Comparison of ENCODE assay signal across 8 cellular contexts in the genomic region with DNA sequence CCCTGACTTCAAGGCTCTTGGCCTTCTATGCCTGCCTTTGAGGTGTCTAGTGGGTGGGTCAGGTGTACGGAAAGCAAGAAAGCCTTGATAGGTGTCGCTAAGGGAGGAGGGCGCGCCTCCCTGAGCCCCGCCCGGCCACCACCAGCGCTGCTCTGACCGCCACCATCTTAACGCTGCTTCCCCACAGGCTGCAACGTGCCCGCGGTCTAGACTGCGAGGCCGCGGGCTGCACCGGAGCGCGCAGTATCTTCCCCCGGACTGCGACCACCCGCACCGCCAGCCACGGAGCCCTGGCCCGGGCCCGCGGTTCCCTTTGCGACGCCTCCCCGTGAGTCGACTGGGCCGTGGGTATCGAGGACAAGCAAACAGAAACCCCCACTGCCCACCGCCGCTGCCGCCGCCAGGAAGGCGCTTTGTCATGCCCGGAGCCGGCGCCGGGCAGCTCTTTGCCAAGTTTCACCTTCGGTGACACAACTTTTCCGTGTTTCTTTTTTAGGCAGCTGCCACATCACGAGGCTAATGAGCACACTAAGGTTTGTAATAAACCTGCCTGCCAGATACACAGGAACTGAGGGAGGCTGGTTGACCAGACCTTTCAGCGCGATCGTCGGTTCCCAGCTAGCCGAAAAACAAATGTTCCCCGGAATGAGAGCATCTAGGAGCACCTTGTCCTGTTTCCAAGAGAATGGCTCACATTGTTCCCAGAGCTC.
DNase-seq lines count a peak whose midpoint lies in the region; ATAC-seq and TF ChIP-seq lines count a peak whose summit lies in the region.

No MANE protein-coding gene starts in this region.

- H3K9me3 Mint-ChIP-seq in activated T-cell treated with anti-CD3 and anti-CD28 coated beads, Interleukin-2, amount 50 U/mL, for 24 hours: no peaks in the 10 kb centered on the region
- H3K9me3 Mint-ChIP-seq in activated T-cell treated with anti-CD3 and anti-CD28 coated beads, Interleukin-2, amount 50 U/mL, for 4 hours: no peaks in the 10 kb centered on the region

- CTCF ChIA-PET in RWPE1 (lab: Yijun Ruan, JAX): no interaction called here

- H3K9ac ChIP-seq in mesenchymal stem cell (ENCODE audit: low read length): peak overlapping the region; percentile 74

- H2BK12ac ChIP-seq in mesenchymal stem cell (ENCODE audit: low read length in 2 of 2): no peak overlapping the region

- H3K4ac ChIP-seq in mesenchymal stem cell (ENCODE audit: low read depth in 1 of 2, low read length in 2 of 2): no peak overlapping the region

- TF ChIP-seq CTCF in RWPE1 (conservative IDR thresholded peaks at IDR 0.05; ENCODE audit: low read depth): no peak

- no peak overlapping the region for H2BK15ac ChIP-seq in mesenchymal stem cell (ENCODE audit: low read depth, poor library complexity, severe bottlenecking)

- POLR2A ChIA-PET in RWPE1 (lab: Yijun Ruan, JAX; ENCODE audit: low non-redundant PET): no interaction called here

- no peak overlapping the region for H4K8ac ChIP-seq in mesenchymal stem cell (ENCODE audit: low read length)

- H3K27me3 ChIP-seq in mesenchymal stem cell (ENCODE audit: control insufficient read depth in 1 of 2, insufficient read depth in 1 of 2, low read length in 2 of 2): peaks cover 0 to 8% of the 10 kb centered on the region in 2 experiments

- H3K4me1 Mint-ChIP-seq in activated T-cell treated with anti-CD3 and anti-CD28 coated beads, Interleukin-2, amount 50 U/mL, for 24 hours (ENCODE audit: low read depth): peaks cover 5% of the 10 kb centered on the region
- H3K4me1 Mint-ChIP-seq in activated T-cell treated with anti-CD3 and anti-CD28 coated beads, Interleukin-2, amount 50 U/mL, for 4 hours (ENCODE audit: low read depth): no peaks in the 10 kb centered on the region

- DNase-seq in activated T-cell treated with anti-CD3 and anti-CD28 coated beads, Interleukin-2, amount 50 U/mL, for 24 hours: no peak
- DNase-seq in activated T-cell treated with anti-CD3 and anti-CD28 coated beads, Interleukin-2, amount 50 U/mL, for 4 hours: no peak
- peak; percentile 3 for DNase-seq in cortex of kidney (lab: John Stamatoyannopoulos, UW)
- no peak for DNase-seq in mesenchymal stem cell
- DNase-seq in head of caudate nucleus: no peak
- DNase-seq in mesenteric fat pad (ENCODE audit: low spot score): no peak
- DNase-seq in RWPE1 (ENCODE audit: low spot score): no peak

- H3K4me3 ChIP-seq in mesenchymal stem cell (ENCODE audit: insufficient read depth in 1 of 2, low read depth in 1 of 2, low read length in 2 of 2): peak overlapping the region; percentile 51 to 66
- peak overlapping the region; percentile 46 for H3K4me3 ChIP-seq in urinary bladder (ENCODE audit: low read depth, low read length)

- ATAC-seq in activated T-cell treated with anti-CD3 and anti-CD28 coated beads, Interleukin-2, amount 50 U/mL, for 4 hours: no peak

- no peaks in the 10 kb centered on the region for H3K79me1 ChIP-seq in mesenchymal stem cell (replicated peaks; ENCODE audit: low read length, poor library complexity, severe bottlenecking)

- no peaks in the 10 kb centered on the region for H3K9me3 ChIP-seq in mesenchymal stem cell (ENCODE audit: control insufficient read depth, low read length)

- H3K36me3 ChIP-seq in mesenchymal stem cell (ENCODE audit: control insufficient read depth in 1 of 2, insufficient read depth in 2 of 2, low read depth in 1 of 2, low read length in 2 of 2) (no peaks in the 10 kb centered on the region), urinary bladder (ENCODE audit: insufficient read depth) (no peaks in the 10 kb centered on the region)

- peak overlapping the region; percentile 91 for H3K4me2 ChIP-seq in mesenchymal stem cell (ENCODE audit: low read length, poor library complexity, severe bottlenecking)

- no peak overlapping the region for H2BK120ac ChIP-seq in mesenchymal stem cell (ENCODE audit: low read depth, low read length)

- no peak overlapping the region for H3K18ac ChIP-seq in mesenchymal stem cell (ENCODE audit: low read depth in 1 of 2, low read length in 2 of 2)

- H3K36me3 Mint-ChIP-seq in activated T-cell treated with anti-CD3 and anti-CD28 coated beads, Interleukin-2, amount 50 U/mL, for 24 hours (ENCODE audit: low read depth): no peaks in the 10 kb centered on the region
- no peaks in the 10 kb centered on the region for H3K36me3 Mint-ChIP-seq in activated T-cell treated with anti-CD3 and anti-CD28 coated beads, Interleukin-2, amount 50 U/mL, for 4 hours (ENCODE audit: insufficient read depth)

- no peak overlapping the region for H3K23ac ChIP-seq in mesenchymal stem cell (ENCODE audit: low read length in 2 of 2)

- H4K91ac ChIP-seq in mesenchymal stem cell (ENCODE audit: low read length): no peak overlapping the region

- H2AFZ ChIP-seq in mesenchymal stem cell (ENCODE audit: low read depth, low read length): no peak overlapping the region

- no peak overlapping the region for H3K27ac Mint-ChIP-seq in activated T-cell treated with anti-CD3 and anti-CD28 coated beads, Interleukin-2, amount 50 U/mL, for 24 hours

- WGBS in mesenchymal stem cell: 4% methylated on average over 26 of the region's 50 CpGs
- WGBS in urinary bladder: 3% methylated on average over 50 of the region's 50 CpGs

- H3K4me3 Mint-ChIP-seq in activated T-cell treated with anti-CD3 and anti-CD28 coated beads, Interleukin-2, amount 50 U/mL, for 24 hours: peak overlapping the region; percentile 9
- H3K4me3 Mint-ChIP-seq in activated T-cell treated with anti-CD3 and anti-CD28 coated beads, Interleukin-2, amount 50 U/mL, for 4 hours: no peak overlapping the region

- H2AK5ac ChIP-seq in mesenchymal stem cell (ENCODE audit: low read length, severe bottlenecking): no peak overlapping the region

- H3K4me1 ChIP-seq in mesenchymal stem cell (ENCODE audit: control insufficient read depth, insufficient read depth, low read depth, low read length): peaks cover 4% of the 10 kb centered on the region
- H3K4me1 ChIP-seq in urinary bladder (ENCODE audit: insufficient read depth): no peaks in the 10 kb centered on the region

- intact Hi-C loops in head of caudate nucleus (cut with DNase I): no loop called here

- H3K27ac ChIP-seq in mesenchymal stem cell (ENCODE audit: low read length, poor library complexity, severe bottlenecking) (no peak overlapping the region), urinary bladder (ENCODE audit: low read depth) (peak overlapping the region; percentile 38), RWPE1 (no peak overlapping the region)

- peaks cover 84% of the 10 kb centered on the region for H3K27me3 Mint-ChIP-seq in activated T-cell treated with anti-CD3 and anti-CD28 coated beads, Interleukin-2, amount 50 U/mL, for 24 hours
- H3K27me3 Mint-ChIP-seq in activated T-cell treated with anti-CD3 and anti-CD28 coated beads, Interleukin-2, amount 50 U/mL, for 4 hours (ENCODE audit: low read depth): peaks cover 27% of the 10 kb centered on the region

- no peak overlapping the region for H2BK5ac ChIP-seq in mesenchymal stem cell (ENCODE audit: low read depth, low read length, poor library complexity, severe bottlenecking)

- no peak overlapping the region for H3K14ac ChIP-seq in mesenchymal stem cell (ENCODE audit: low read length in 2 of 2)
